26 cellular contexts compared by ENCODE assay signal in genomic region chr21:28479660-28480059, GRCh38.
"Had no signal": no experiment of that assay in that cellular context is flagged by ENCODE, and none has a peak within 500 bp of the region (broad histone marks: within the 10 kb centered on the region; RNA-seq: fewer than 3 reads in every experiment).

No MANE protein-coding gene starts in this region.

- DNase-seq: activated CD4-positive, alpha-beta memory T cell treated with anti-CD3 and anti-CD28 coated beads for 36 hours; activated CD4-positive, alpha-beta T cell treated with anti-CD3 and anti-CD28 coated beads for 36 hours; activated CD4-positive, alpha-beta T cell treated with anti-CD3 and anti-CD28 coated beads, Interleukin-2, amount 10 ng/mL, durations not matched to agents 24 days and 14 days; activated CD4-positive, CD25-positive, alpha-beta regulatory T cell; activated CD4-positive, CD25-positive, alpha-beta regulatory T cell treated with anti-CD3 and anti-CD28 coated beads, Interleukin-2, amount 50 U/mL, for 72 hours; activated CD8-positive, alpha-beta memory T cell treated with anti-CD3 and anti-CD28 coated beads, Interleukin-2, amount 50 U/mL, for 48 hours; activated gamma-delta T cell; activated naive CD4-positive, alpha-beta T cell; activated naive CD4-positive, alpha-beta T cell treated with anti-CD3 and anti-CD28 coated beads, Interleukin-2, amount 10 ng/mL, durations not matched to agents 7 days and 5 days; activated T-cell treated with anti-CD3 and anti-CD28 coated beads for 4 hours; activated T-cell treated with anti-CD3 and anti-CD28 coated beads, Interleukin-2, amount 50 U/mL, for 24 hours; activated T-cell treated with anti-CD3 and anti-CD28 coated beads, Interleukin-2, amount 50 U/mL, for 72 hours; amniotic stem cell; brain microvascular endothelial cell; dorsolateral prefrontal cortex; effector memory CD4-positive, alpha-beta T cell; endodermal cell; foreskin fibroblast; head of caudate nucleus; T-helper 2 cell had no signal

- H3K27me3 ChIP-seq: brain microvascular endothelial cell, dorsolateral prefrontal cortex had no signal

- H3K4me3 ChIP-seq: coronary artery, dorsolateral prefrontal cortex had no signal

- H3K36me3 ChIP-seq: brain microvascular endothelial cell had no signal

- FAIRE-seq: astrocyte, bronchial epithelial cell, frontal cortex had no signal

- ATAC-seq: activated CD4-positive, alpha-beta T cell treated with anti-CD3 and anti-CD28 coated beads for 36 hours; activated naive CD4-positive, alpha-beta T cell treated with anti-CD3 and anti-CD28 coated beads, Interleukin-2, amount 50 U/mL, for 72 hours; activated T-cell treated with anti-CD3 and anti-CD28 coated beads, Interleukin-2, amount 50 U/mL, for 72 hours; esophagus mucosa had no signal

- H3K27ac ChIP-seq: brain microvascular endothelial cell, coronary artery had no signal
